Comparison of ENCODE assay signal across 14 cellular contexts in genomic region chr16:67444259-67445125, GRCh38. TPM values are rescaled to one million over a fixed set of nuclear protein-coding genes. Genes with fewer than 3 reads are reported as not detected.
DNase-seq lines count a peak whose midpoint lies in the region; ATAC-seq and TF ChIP-seq lines count a peak whose summit lies in the region.
"Had no signal": no experiment of that assay in that cellular context is flagged by ENCODE, and none has a peak within 500 bp of the region (broad histone marks: within the 10 kb centered on the region; RNA-seq: fewer than 3 reads in every experiment).

No MANE protein-coding gene starts in this region.

- TF ChIP-seq CTCF in C4-2B (conservative IDR thresholded peaks at IDR 0.05): no peak
- TF ChIP-seq CTCF in endothelial cell (IDR thresholded peaks at IDR 0.05; ENCODE audit: unreplicated experiment): no peak
- TF ChIP-seq CTCF in neural crest cell (conservative IDR thresholded peaks at IDR 0.05): no peak
- no peak for TF ChIP-seq CTCF in Calu3 (IDR thresholded peaks at IDR 0.05; ENCODE audit: unreplicated experiment)

- H3K4me1 Mint-ChIP-seq in endothelial cell (ENCODE audit: unreplicated experiment): peaks cover 17% of the 10 kb centered on the region
- peaks cover 7% of the 10 kb centered on the region for H3K4me1 Mint-ChIP-seq in neural crest cell
- H3K4me1 Mint-ChIP-seq in Calu3 (ENCODE audit: low read depth, unreplicated experiment): peaks cover 23% of the 10 kb centered on the region

- H3K36me3 Mint-ChIP-seq in endothelial cell (ENCODE audit: low read depth, unreplicated experiment): peaks cover 15% of the 10 kb centered on the region
- H3K36me3 Mint-ChIP-seq in neural crest cell (ENCODE audit: low read depth): no peaks in the 10 kb centered on the region
- H3K36me3 Mint-ChIP-seq in Calu3 (ENCODE audit: insufficient read depth, unreplicated experiment): peaks cover 13% of the 10 kb centered on the region

- CTCF ChIA-PET in Calu3 (lab: Charles Lee): no interaction called here

- DNase-seq in NCI-H69 (lab: John Stamatoyannopoulos, UW): peak; percentile 73
- no peak for DNase-seq in endothelial cell (ENCODE audit: low spot score)
- no peak for DNase-seq in neural crest cell (ENCODE audit: low read depth, low spot score)
- no peak for DNase-seq in Calu3
- no peak for DNase-seq in NCI-H1105 (lab: John Stamatoyannopoulos, UW)
- DNase-seq in SW 1271 (lab: John Stamatoyannopoulos, UW): no peak
- DNase-seq: activated CD4-positive, CD25-positive, alpha-beta regulatory T cell; DMS153; effector memory CD4-positive, alpha-beta T cell; NK-92 treated with Interleukin-12 subunit alpha and Interleukin-12 subunit beta, amount 100 ng/mL, for 24 hours had no signal

- intact Hi-C loops in Calu3 (cut with micrococcal nuclease; ENCODE audit: unreplicated experiment): no loop called here

- H3K27ac Mint-ChIP-seq in endothelial cell (ENCODE audit: unreplicated experiment) (peak overlapping the region; percentile 61), neural crest cell (ENCODE audit: unreplicated experiment) (peak overlapping the region; percentile 35), Calu3 (ENCODE audit: unreplicated experiment) (no peak overlapping the region)

- no TSS peak for BruUV-seq in Calu3 (replicated peaks; lab: Mats Ljungman, UMichigan)

- peak overlapping the region; percentile 82 for H3K27ac ChIP-seq in C4-2B
- H3K27ac ChIP-seq: SK-N-MC had no signal

- H3K9me3 Mint-ChIP-seq in endothelial cell (ENCODE audit: unreplicated experiment) (no peaks in the 10 kb centered on the region), neural crest cell (no peaks in the 10 kb centered on the region), Calu3 (ENCODE audit: low read depth, unreplicated experiment) (no peaks in the 10 kb centered on the region)

- H3K27me3 Mint-ChIP-seq in endothelial cell (ENCODE audit: unreplicated experiment) (peaks cover 18% of the 10 kb centered on the region), neural crest cell (ENCODE audit: low read depth) (no peaks in the 10 kb centered on the region), Calu3 (ENCODE audit: unreplicated experiment) (no peaks in the 10 kb centered on the region)

- no peak for ATAC-seq in GM19397 (IDR thresholded peaks at IDR 0.05; ENCODE audit: unreplicated experiment)

- peak overlapping the region; percentile 38 for H3K4me3 Mint-ChIP-seq in endothelial cell (ENCODE audit: unreplicated experiment)
- no peak overlapping the region for H3K4me3 Mint-ChIP-seq in neural crest cell
- no peak overlapping the region for H3K4me3 Mint-ChIP-seq in Calu3 (ENCODE audit: low read depth, unreplicated experiment)

RNA-seq across cellular contexts. Expression of gene HSD11B2, which starts 13.6 kb away (rescaled TPM):
- total RNA-seq in endothelial cell (ENCODE audit: unreplicated experiment) (3.3 TPM), neural crest cell (3.8 and 4.7 TPM in 2 replicates), Calu3 (2022) (10.2 and 10.8 TPM in 2 replicates)

RNA-seq across cellular contexts. Expression of gene ZDHHC1, which starts 28.2 kb away (rescaled TPM):
- total RNA-seq in endothelial cell (ENCODE audit: unreplicated experiment): 7.2 TPM
- total RNA-seq in neural crest cell: 9.5 and 10.2 TPM in 2 replicates
- 22.6 and 24.4 TPM in 2 replicates for total RNA-seq in Calu3 (2022)

RNA-seq across cellular contexts. Expression of gene ATP6V0D1, which starts 36.5 kb away (rescaled TPM):
- total RNA-seq in endothelial cell (ENCODE audit: unreplicated experiment): 107 TPM
- total RNA-seq in neural crest cell: 54.7 and 55.4 TPM in 2 replicates
- total RNA-seq in Calu3 (2022): 85.3 and 91.0 TPM in 2 replicates

RNA-seq across cellular contexts. Expression of gene AGRP, which starts 38.9 kb away (rescaled TPM):
- total RNA-seq in endothelial cell (ENCODE audit: unreplicated experiment) (not detected), neural crest cell (not detected in 2 replicates), Calu3 (2022) (not detected in 2 replicates)
- total RNA-seq: left ventricle myocardium superior had no signal

RNA-seq across cellular contexts. Expression of gene TPPP3, which starts 51.2 kb away (rescaled TPM):
- 1.1 TPM for total RNA-seq in endothelial cell (ENCODE audit: unreplicated experiment)
- 3.4 and 4.7 TPM in 2 replicates for total RNA-seq in neural crest cell
- total RNA-seq in Calu3 (2022): 8.5 and 8.8 TPM in 2 replicates
